23 cellular contexts compared by ENCODE assay signal in the genomic region with DNA sequence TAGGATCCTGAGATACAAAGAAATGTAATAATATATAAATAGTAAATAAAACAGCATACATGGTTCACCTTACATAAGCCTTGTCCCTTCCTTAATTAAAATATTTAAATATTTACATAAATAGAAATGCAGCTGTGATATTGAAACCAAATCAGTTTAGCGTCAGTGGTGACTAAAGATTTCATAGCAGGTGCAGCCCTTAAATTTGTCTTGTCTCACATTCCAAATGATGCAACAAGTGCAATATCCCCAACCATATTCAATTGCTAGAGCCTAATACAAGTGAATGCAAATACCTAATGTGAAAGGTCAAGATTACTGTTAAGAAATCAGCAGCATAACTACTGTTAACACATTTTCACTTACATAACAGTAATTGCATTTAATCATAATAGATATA.
"Had no signal": no experiment of that assay in that cellular context is flagged by ENCODE, and none has a peak within 500 bp of the region (broad histone marks: within the 10 kb centered on the region; RNA-seq: fewer than 3 reads in every experiment).

No MANE protein-coding gene starts in this region.

- H3K27ac ChIP-seq: colonic mucosa, epithelial cell of prostate, esophagus squamous epithelium, gastrocnemius medialis, heart right ventricle, left lung, lower lobe of right lung had no signal

- H3K4me3 ChIP-seq: colonic mucosa, esophagus squamous epithelium, gastrocnemius medialis, heart right ventricle, left lung, lower lobe of right lung, mucosa of descending colon had no signal

- H3K4me1 ChIP-seq: colonic mucosa, esophagus squamous epithelium, gastrocnemius medialis, heart right ventricle, left lung, lower lobe of right lung had no signal

- H3K27me3 ChIP-seq: colonic mucosa, esophagus squamous epithelium, gastrocnemius medialis, heart right ventricle, left lung had no signal

- H3K36me3 ChIP-seq: colonic mucosa, esophagus squamous epithelium, gastrocnemius medialis, heart right ventricle, left lung, lower lobe of right lung had no signal

- H3K9me3 ChIP-seq: colonic mucosa, esophagus squamous epithelium, gastrocnemius medialis, heart right ventricle, left lung, lower lobe of right lung, mucosa of descending colon had no signal

- DNase-seq: colonic mucosa; cortex of kidney; effector CD8-positive, alpha-beta T cell; effector memory CD8-positive, alpha-beta T cell; endodermal cell; erythroblast; esophagus squamous epithelium; foreskin fibroblast; foreskin melanocyte; gastrocnemius medialis; glutamatergic neuron; head of caudate nucleus; heart right ventricle; hippocampal formation; left cardiac atrium; left lung; left ventricle myocardium superior; lower lobe of right lung; mesenchymal stem cell; mucosa of descending colon; naive B cell had no signal

- ATAC-seq: effector memory CD8-positive, alpha-beta T cell; esophagus mucosa; gastrocnemius medialis; heart right ventricle; left cardiac atrium; left lung; left ventricle myocardium superior; lower lobe of right lung; mucosa of descending colon had no signal
